9 cellular contexts compared by ENCODE assay signal in genomic region chr3:184583345-184584000, GRCh38. TPM values are rescaled to one million over a fixed set of nuclear protein-coding genes. Genes with fewer than 3 reads are reported as not detected.
A peak's percentile ranks its signal among the peaks of the same experiment; 100 is the strongest.
DNase-seq lines count a peak whose midpoint lies in the region; ATAC-seq, FAIRE-seq and TF ChIP-seq lines count a peak whose summit lies in the region.
"Had no signal": no experiment of that assay in that cellular context is flagged by ENCODE, and none has a peak within 500 bp of the region (broad histone marks: within the 10 kb centered on the region; RNA-seq: fewer than 3 reads in every experiment).

No MANE protein-coding gene starts in this region.

- H3K4me1 ChIP-seq in endothelial cell of umbilical vein (ENCODE audit: control insufficient read depth, extremely low read depth, insufficient read depth, low read length) = peaks cover 5% of the 10 kb centered on the region

- peaks cover 11% of the 10 kb centered on the region for H3K4me1 Mint-ChIP-seq in activated T-cell treated with anti-CD3 and anti-CD28 coated beads, Interleukin-2, amount 50 U/mL, for 72 hours (ENCODE audit: low read depth)
- H3K4me1 Mint-ChIP-seq in type B pancreatic cell (ENCODE audit: unreplicated experiment) = peaks cover 46% of the 10 kb centered on the region

- H3K79me2 ChIP-seq in endothelial cell of umbilical vein (ENCODE audit: control insufficient read depth, insufficient read depth, low read length) = no peaks in the 10 kb centered on the region

- peak overlapping the region in 1 of 3 experiments; percentile 23 for H3K4me3 ChIP-seq in endothelial cell of umbilical vein (replicated peaks in 1 of 3; ENCODE audit: insufficient read depth in 1 of 3, low read depth in 1 of 3, low read length in 3 of 3)
- no peak overlapping the region for H3K4me3 ChIP-seq in MG63

- no peak for TF ChIP-seq POLR2A in endothelial cell of umbilical vein (IDR thresholded peaks at IDR 0.05; ENCODE audit: low read depth, low read length)

- CTCF ChIA-PET in endothelial cell of umbilical vein (lab: Charles Lee) = interaction anchor here (0.8 to 2.0 kb wide), 4 partner anchors 22 to 190 kb away, joined by 3 to 4 read pairs (median 3); partner anchors contain the start of gene EPHB3

- peak in 1 of 2 donors; percentile 12 for DNase-seq in activated T-cell treated with anti-CD3 and anti-CD28 coated beads, Interleukin-2, amount 50 U/mL, for 72 hours
- no peak for DNase-seq in activated T-cell treated with anti-CD3 and anti-CD28 coated beads, Interleukin-2, amount 50 U/mL, for 1 hour
- DNase-seq in endothelial cell of umbilical vein (ENCODE audit: low read depth, low spot score) (no peak), midbrain (lab: John Stamatoyannopoulos, UW) (peak; percentile 79), type B pancreatic cell (ENCODE audit: extremely low spot score, unreplicated experiment) (no peak), NCI-H2107 treated with DMSO at 0.1 percent for 48 hours (lab: John Stamatoyannopoulos, UW; ENCODE audit: unreplicated experiment) (no peak), MG63 (no peak), HUDEP-2 (lab: John Stamatoyannopoulos, UW; ENCODE audit: unreplicated experiment in 76 of 76) (no peak)

- FAIRE-seq in endothelial cell of umbilical vein (lab: Jason Lieb, UNC) = no peak
- FAIRE-seq: colon had no signal

- H3K9ac ChIP-seq in endothelial cell of umbilical vein (replicated peaks; ENCODE audit: extremely low read depth, insufficient read depth, low read length) = peak overlapping the region; percentile 21

- H3K9me3 ChIP-seq in endothelial cell of umbilical vein (replicated peaks; ENCODE audit: control insufficient read depth, insufficient read depth, low read length) (no peaks in the 10 kb centered on the region), MG63 (no peaks in the 10 kb centered on the region)

- peak; percentile 50 to 61 for ATAC-seq in activated T-cell treated with anti-CD3 and anti-CD28 coated beads, Interleukin-2, amount 50 U/mL, for 72 hours (replicated peaks in 1 of 2)

- H2AFZ ChIP-seq in endothelial cell of umbilical vein (ENCODE audit: low read depth, low read length) = peak overlapping the region; percentile 73

- no peak for TF ChIP-seq CTCF in endothelial cell of umbilical vein (IDR thresholded peaks at IDR 0.05; ENCODE audit: extremely low read depth in 1 of 2, insufficient read depth in 1 of 2, low read depth in 1 of 2, low read length in 2 of 2)
- no peak for TF ChIP-seq CTCF in type B pancreatic cell (conservative IDR thresholded peaks at IDR 0.05)

- H3K9me1 ChIP-seq in endothelial cell of umbilical vein (replicated peaks; ENCODE audit: control insufficient read depth, extremely low read depth, insufficient read depth, low read length) = no peaks in the 10 kb centered on the region

- H3K27me3 Mint-ChIP-seq in activated T-cell treated with anti-CD3 and anti-CD28 coated beads, Interleukin-2, amount 50 U/mL, for 72 hours (ENCODE audit: low read depth) = peaks cover 30% of the 10 kb centered on the region
- H3K27me3 Mint-ChIP-seq in type B pancreatic cell = no peaks in the 10 kb centered on the region

- dilution Hi-C loops in endothelial cell of umbilical vein (cut with MboI; ENCODE audit: extremely low pct_ligation_motif_present, low sequenced_read_pairs) = no loop called here

- POLR2A ChIA-PET in endothelial cell of umbilical vein (lab: Charles Lee) = no interaction called here

- no peaks in the 10 kb centered on the region for H3K36me3 ChIP-seq in endothelial cell of umbilical vein (ENCODE audit: control insufficient read depth in 2 of 2, extremely low read depth in 1 of 2, insufficient read depth in 2 of 2, low read length in 2 of 2)
- no peaks in the 10 kb centered on the region for H3K36me3 ChIP-seq in MG63

- peak overlapping the region; percentile 41 to 67 for H3K4me3 Mint-ChIP-seq in activated T-cell treated with anti-CD3 and anti-CD28 coated beads, Interleukin-2, amount 50 U/mL, for 72 hours
- H3K4me3 Mint-ChIP-seq in type B pancreatic cell = peak overlapping the region; percentile 88

- BruUV-seq in endothelial cell of umbilical vein (replicated peaks; lab: Mats Ljungman, UMichigan) = no TSS peak

- no peak overlapping the region for H3K27ac Mint-ChIP-seq in activated T-cell treated with anti-CD3 and anti-CD28 coated beads, Interleukin-2, amount 50 U/mL, for 72 hours
- H3K27ac Mint-ChIP-seq in type B pancreatic cell = peak overlapping the region; percentile 90

- peaks cover 18 to 30% of the 10 kb centered on the region in 2 experiments for H3K27me3 ChIP-seq in endothelial cell of umbilical vein (ENCODE audit: control insufficient read depth in 2 of 2, insufficient read depth in 2 of 2, low read length in 2 of 2)
- no peaks in the 10 kb centered on the region for H3K27me3 ChIP-seq in MG63

- no peaks in the 10 kb centered on the region for H3K36me3 Mint-ChIP-seq in activated T-cell treated with anti-CD3 and anti-CD28 coated beads, Interleukin-2, amount 50 U/mL, for 72 hours (ENCODE audit: insufficient read depth in 2 of 2)
- H3K36me3 Mint-ChIP-seq in type B pancreatic cell = peaks cover 20% of the 10 kb centered on the region

- H3K9me3 Mint-ChIP-seq in activated T-cell treated with anti-CD3 and anti-CD28 coated beads, Interleukin-2, amount 50 U/mL, for 72 hours = no peaks in the 10 kb centered on the region
- H3K9me3 Mint-ChIP-seq in type B pancreatic cell = no peaks in the 10 kb centered on the region

- intact Hi-C loops in endothelial cell of umbilical vein (cut with micrococcal nuclease) = loop anchor here (5.0 kb wide), 1 partner anchor 129 kb away; the partner anchor contains the start of gene MAGEF1

- H4K20me1 ChIP-seq in endothelial cell of umbilical vein (replicated peaks; ENCODE audit: control insufficient read depth, extremely low read depth, insufficient read depth, low read length) = no peaks in the 10 kb centered on the region

- H3K27ac ChIP-seq in endothelial cell of umbilical vein (ENCODE audit: insufficient read depth, low read depth, low read length) = no peak overlapping the region

- peak overlapping the region; percentile 68 for H3K4me2 ChIP-seq in endothelial cell of umbilical vein (ENCODE audit: insufficient read depth, low read length)

TF ChIP-seq in endothelial cell of umbilical vein, 7 proteins besides CTCF, POLR2A, EP300 and RAD21:
- TF ChIP-seq MAX (IDR thresholded peaks at IDR 0.05; ENCODE audit: insufficient read depth, insufficient read length) (no peak), MYC (IDR thresholded peaks at IDR 0.05; ENCODE audit: low read depth, low read length) (no peak), EZH2 (IDR thresholded peaks at IDR 0.05; ENCODE audit: borderline replicate concordance, low read depth, low read length, severe bottlenecking) (peak; percentile 50), FOS (IDR thresholded peaks at IDR 0.05; ENCODE audit: borderline replicate concordance, insufficient read depth, low read length) (no peak), JUN (IDR thresholded peaks at IDR 0.05; ENCODE audit: borderline replicate concordance, insufficient read depth, insufficient read length, low read depth) (no peak)

RNA-seq across cellular contexts. Expression of gene EPHB3, which starts 21.9 kb away (rescaled TPM):
- total RNA-seq in activated T-cell treated with anti-CD3 and anti-CD28 coated beads, Interleukin-2, amount 50 U/mL, for 72 hours = under 1 TPM; 0.12 to 0.50 TPM
- total RNA-seq in endothelial cell of umbilical vein = not detected in 2 replicates
- polyA plus RNA-seq in endothelial cell of umbilical vein = 0.01 TPM in 1 of 2 replicates, not detected in the other
- not detected in 2 replicates for polyA plus RNA-seq in endothelial cell of umbilical vein (2011; cell fraction: cytosol; rRNA removed)
- not detected in 2 replicates for polyA plus RNA-seq in endothelial cell of umbilical vein (2011; cell fraction: nucleus; rRNA removed)
- polyA plus RNA-seq in endothelial cell of umbilical vein (2012) = not detected in 2 replicates
- not detected in 2 replicates for polyA minus RNA-seq in endothelial cell of umbilical vein
- not detected for polyA minus RNA-seq in endothelial cell of umbilical vein (2011; cell fraction: cytosol; rRNA and poly(A)+ RNA removed)
- not detected in 2 replicates for polyA minus RNA-seq in endothelial cell of umbilical vein (2011; cell fraction: nucleus; rRNA and poly(A)+ RNA removed)
- total RNA-seq in type B pancreatic cell (ENCODE audit: low replicate concordance) = 57.7 and 65.0 TPM in 2 replicates
- total RNA-seq in MG63 (2014; rRNA removed; shearing (Covaris generic); ENCODE audit: low replicate concordance) = 1.8 and 8.7 TPM in 2 replicates
